In genomic region chr9:128323192-128323730, GRCh38 we compare ENCODE assay signal across 8 cellular contexts. TPM values are rescaled to one million over a fixed set of nuclear protein-coding genes. Genes with fewer than 3 reads are reported as not detected.
DNase-seq lines count a peak whose midpoint lies in the region; ATAC-seq and TF ChIP-seq lines count a peak whose summit lies in the region.

No MANE protein-coding gene starts in this region.

- H3K36me3 ChIP-seq in HUES6 (ENCODE audit: control insufficient read depth, insufficient read depth, low read length): peaks cover 24% of the 10 kb centered on the region

- H3K27me3 Mint-ChIP-seq in MCF 10A (ENCODE audit: insufficient read depth, unreplicated experiment): no peaks in the 10 kb centered on the region

- H3K9me3 ChIP-seq in HUES6 (ENCODE audit: control insufficient read depth, insufficient read depth, low read depth, low read length) (no peaks in the 10 kb centered on the region), mononuclear cell (ENCODE audit: low read depth, low read length) (no peaks in the 10 kb centered on the region)

- H3K9me3 Mint-ChIP-seq in MCF 10A (ENCODE audit: unreplicated experiment): no peaks in the 10 kb centered on the region

- peaks cover 13% of the 10 kb centered on the region for H3K4me1 Mint-ChIP-seq in MCF 10A (ENCODE audit: insufficient read depth, unreplicated experiment)

- ATAC-seq in omental fat pad (ENCODE audit: low FRiP score) (no peak), HG02642 (IDR thresholded peaks at IDR 0.05; ENCODE audit: poor library complexity, unreplicated experiment) (no peak), GM18519 (IDR thresholded peaks at IDR 0.05; ENCODE audit: low FRiP score, unreplicated experiment) (no peak)

- POLR2A ChIA-PET in MCF 10A (lab: Yijun Ruan, JAX): interaction anchor here (0.6 to 2.6 kb wide), 6 partner anchors 13 to 146 kb away, joined by 3 to 14 read pairs (median 4); partner anchors contain the start of gene URM1

- peaks cover 48% of the 10 kb centered on the region for H3K36me3 Mint-ChIP-seq in MCF 10A (ENCODE audit: insufficient read depth, unreplicated experiment)

- no peaks in the 10 kb centered on the region for H3K27me3 ChIP-seq in HUES6 (ENCODE audit: control insufficient read depth, insufficient read depth, low read length)
- H3K27me3 ChIP-seq in mononuclear cell (ENCODE audit: insufficient read depth, low read length): no peaks in the 10 kb centered on the region

- intact Hi-C loops in MCF 10A (cut with micrococcal nuclease): loop anchor here (2.0 kb wide), 2 partner anchors 16 to 18 kb away; partner anchors contain the start of gene SLC27A4

- DNase-seq in MCF 10A (ENCODE audit: unreplicated experiment) (no peak), omental fat pad (ENCODE audit: low spot score) (no peak), DMS79 treated with DMSO at 0.1 percent for 48 hours (lab: John Stamatoyannopoulos, UW) (no peak)

- CTCF ChIA-PET in MCF 10A (lab: Yijun Ruan, JAX): interaction anchor here (2.4 kb wide), 1 partner anchor 18 kb away, joined by 16 read pairs; no protein-coding TSS in a partner anchor

- TSS peak; percentile 59 for BruUV-seq in MCF 10A (replicated peaks; lab: Mats Ljungman, UMichigan)

- H3K4me3 Mint-ChIP-seq in MCF 10A (ENCODE audit: unreplicated experiment): peak overlapping the region; percentile 86

- H3K4me1 ChIP-seq in HUES6 (ENCODE audit: control insufficient read depth, insufficient read depth, low read length): no peaks in the 10 kb centered on the region
- peaks cover 29% of the 10 kb centered on the region for H3K4me1 ChIP-seq in mononuclear cell (ENCODE audit: insufficient read depth, low read length)

- peak overlapping the region; percentile 96 for H3K9ac ChIP-seq in HUES6 (ENCODE audit: low read length)

- H3K27ac ChIP-seq in C4-2B (peak overlapping the region; percentile 96), HUES6 (ENCODE audit: low read depth, low read length) (peak overlapping the region; percentile 59; the same call in 1 of the 2 replicates)

- no peak for TF ChIP-seq CTCF in C4-2B (conservative IDR thresholded peaks at IDR 0.05)
- no peak for TF ChIP-seq CTCF in MCF 10A (IDR thresholded peaks at IDR 0.05; ENCODE audit: unreplicated experiment)
- no peak for TF ChIP-seq CTCF in omental fat pad (IDR thresholded peaks at IDR 0.05)

- H3K27ac Mint-ChIP-seq in MCF 10A (ENCODE audit: low read depth, unreplicated experiment): peak overlapping the region; percentile 95

- peak overlapping the region; percentile 77 for H3K4me3 ChIP-seq in HUES6 (ENCODE audit: low read depth, low read length)
- H3K4me3 ChIP-seq in mononuclear cell (ENCODE audit: low read length): peak overlapping the region; percentile 76

RNA-seq across cellular contexts. Expression of gene COQ4, which starts 0.6 kb away (rescaled TPM):
- total RNA-seq in MCF 10A (2022) (57.1 and 58.9 TPM in 2 replicates), mononuclear cell (14.5 TPM), omental fat pad (10 to 100 TPM; 30.6 to 34.7 (median 32.8) TPM)

RNA-seq across cellular contexts. Expression of gene TRUB2, which starts 1.0 kb away (rescaled TPM):
- total RNA-seq in MCF 10A (2022): 36.1 and 37.6 TPM in 2 replicates
- 4.5 TPM for total RNA-seq in mononuclear cell
- total RNA-seq in omental fat pad: 10 to 100 TPM in 2 of 4 donors, 1 to 10 TPM in 2; 9.1 to 10.3 (median 9.9) TPM

RNA-seq across cellular contexts. Expression of gene SLC27A4, which starts 17.1 kb away (rescaled TPM):
- total RNA-seq in MCF 10A (2022) (17.0 and 18.8 TPM in 2 replicates), mononuclear cell (2.1 TPM), omental fat pad (10 to 100 TPM; 13.2 to 25.4 (median 16.1) TPM)

RNA-seq across cellular contexts. Expression of gene SWI5, which starts 47.2 kb away (rescaled TPM):
- total RNA-seq in MCF 10A (2022) (27.7 and 39.0 TPM in 2 replicates), mononuclear cell (5.8 TPM), omental fat pad (10 to 100 TPM in 3 of 4 donors, 1 to 10 TPM in 1; 10.0 to 33.3 (median 25.2) TPM)

RNA-seq across cellular contexts. Expression of gene GOLGA2, which starts 47.5 kb away (rescaled TPM):
- 124 and 147 TPM in 2 replicates for total RNA-seq in MCF 10A (2022)
- 18.7 TPM for total RNA-seq in mononuclear cell
- 10 to 100 TPM; 63.0 to 99.8 (median 75.9) TPM for total RNA-seq in omental fat pad
